In genomic region chr6:22980446-22980845, GRCh38 we compare ENCODE assay signal across 25 cellular contexts.
DNase-seq lines count a peak whose midpoint lies in the region; ATAC-seq, FAIRE-seq and TF ChIP-seq lines count a peak whose summit lies in the region.
"Had no signal": no experiment of that assay in that cellular context is flagged by ENCODE, and none has a peak within 500 bp of the region (broad histone marks: within the 10 kb centered on the region; RNA-seq: fewer than 3 reads in every experiment).

No MANE protein-coding gene starts in this region.

- no peak for FAIRE-seq in bronchial epithelial cell (lab: Jason Lieb, UNC)
- FAIRE-seq: endothelial cell of umbilical vein, kidney, TTC549 had no signal

- no peaks in the 10 kb centered on the region for H3K4me1 Mint-ChIP-seq in activated CD8-positive, alpha-beta memory T cell treated with anti-CD3 and anti-CD28 coated beads, Interleukin-2, amount 10 ng/mL, durations not matched to agents 7 days and 5 days
- H3K4me1 Mint-ChIP-seq: H9, neural crest cell had no signal

- no peak overlapping the region for H3K4me3 ChIP-seq in MG63
- no peak overlapping the region for H3K4me3 ChIP-seq in bronchial epithelial cell (ENCODE audit: low read depth, low read length)
- H3K4me3 ChIP-seq: ascending aorta, colonic mucosa, heart right ventricle, SK-N-MC, transverse colon had no signal

- no peaks in the 10 kb centered on the region for H3K27me3 ChIP-seq in MG63
- no peaks in the 10 kb centered on the region for H3K27me3 ChIP-seq in bronchial epithelial cell (ENCODE audit: control insufficient read depth, insufficient read depth, low read length)
- H3K27me3 ChIP-seq: ascending aorta, colonic mucosa, heart right ventricle, transverse colon had no signal

- TF ChIP-seq CTCF in bronchial epithelial cell (IDR thresholded peaks at IDR 0.05; ENCODE audit: insufficient read depth, low read length, severe bottlenecking), result no peak

- H3K4me3 Mint-ChIP-seq in activated CD8-positive, alpha-beta memory T cell treated with anti-CD3 and anti-CD28 coated beads, Interleukin-2, amount 10 ng/mL, durations not matched to agents 7 days and 5 days, result no peak overlapping the region
- H3K4me3 Mint-ChIP-seq: H9, neural crest cell had no signal

- no peaks in the 10 kb centered on the region for H3K9me3 ChIP-seq in MG63
- H3K9me3 ChIP-seq: ascending aorta, colonic mucosa, transverse colon had no signal

- DNase-seq in ELR (ENCODE audit: low read depth) (peak; percentile 26), MG63 (peak; percentile 17), bronchial epithelial cell (ENCODE audit: low read depth) (peak; percentile 30), myocyte (ENCODE audit: low read depth) (peak; percentile 26), NCI-H1092 treated with DMSO at 0.1 percent for 48 hours (lab: John Stamatoyannopoulos, UW) (no peak), cerebellar nuclear complex (lab: John Stamatoyannopoulos, UW) (no peak)
- no peak for DNase-seq in activated CD8-positive, alpha-beta memory T cell treated with anti-CD3 and anti-CD28 coated beads, Interleukin-2, amount 10 ng/mL, durations not matched to agents 7 days and 5 days
- DNase-seq: activated CD4-positive, alpha-beta T cell treated with anti-CD3 and anti-CD28 coated beads for 48 hours; activated naive CD4-positive, alpha-beta T cell; colonic mucosa; H9; heart right ventricle; mesendoderm; NCI-H187 treated with DMSO at 0.1 percent for 48 hours; NCI-H510A; stimulated activated CD4-positive, alpha-beta T cell treated with anti-CD3 and anti-CD28 coated beads, Interleukin-12 subunit alpha, Interleukin-12 subunit beta, amount 100 ng/mL, for 4 hours; stimulated activated naive CD4-positive, alpha-beta T cell; transverse colon had no signal

- no peak for ATAC-seq in GM21390 (IDR thresholded peaks at IDR 0.05; ENCODE audit: unreplicated experiment)
- ATAC-seq in activated CD8-positive, alpha-beta memory T cell treated with anti-CD3 and anti-CD28 coated beads, Interleukin-2, amount 10 ng/mL, durations not matched to agents 7 days and 5 days, result no peak
- ATAC-seq: heart right ventricle had no signal

- no peaks in the 10 kb centered on the region for H3K27me3 Mint-ChIP-seq in activated CD8-positive, alpha-beta memory T cell treated with anti-CD3 and anti-CD28 coated beads, Interleukin-2, amount 10 ng/mL, durations not matched to agents 7 days and 5 days

- CTCF ChIA-PET in activated CD8-positive, alpha-beta memory T cell treated with anti-CD3 and anti-CD28 coated beads, Interleukin-2, amount 10 ng/mL, durations not matched to agents 7 days and 5 days (lab: Charles Lee), result interaction anchor here (0.6 kb wide), 1 partner anchor 1391 kb away, joined by 4 read pairs; no protein-coding TSS in a partner anchor

- no peak overlapping the region for H3K27ac Mint-ChIP-seq in activated CD8-positive, alpha-beta memory T cell treated with anti-CD3 and anti-CD28 coated beads, Interleukin-2, amount 10 ng/mL, durations not matched to agents 7 days and 5 days

- H3K36me3 ChIP-seq in MG63 (no peaks in the 10 kb centered on the region), bronchial epithelial cell (ENCODE audit: control insufficient read depth, insufficient read depth, low read length) (no peaks in the 10 kb centered on the region)
- H3K36me3 ChIP-seq: ascending aorta, colonic mucosa, heart right ventricle, transverse colon had no signal

- H3K36me3 Mint-ChIP-seq in activated CD8-positive, alpha-beta memory T cell treated with anti-CD3 and anti-CD28 coated beads, Interleukin-2, amount 10 ng/mL, durations not matched to agents 7 days and 5 days, result no peaks in the 10 kb centered on the region

- peaks cover 2% of the 10 kb centered on the region for H3K9me3 Mint-ChIP-seq in activated CD8-positive, alpha-beta memory T cell treated with anti-CD3 and anti-CD28 coated beads, Interleukin-2, amount 10 ng/mL, durations not matched to agents 7 days and 5 days (ENCODE audit: low read depth)

Comparison
In these comparisons a context has a peak if more than half of its experiments do, and no peak if none do; other contexts are left out.
1. DNase-seq: peak in ELR (single experiment), MG63 (single experiment), bronchial epithelial cell (single experiment) and myocyte (single experiment); none in NCI-H1092 treated with DMSO at 0.1 percent for 48 hours (single experiment), cerebellar nuclear complex (0 of 2) and activated CD8-positive, alpha-beta memory T cell treated with anti-CD3 and anti-CD28 coated beads, Interleukin-2, amount 10 ng/mL, durations not matched to agents 7 days and 5 days (single experiment).